ENCODE assay signal across 3 cellular contexts in the genomic region with DNA sequence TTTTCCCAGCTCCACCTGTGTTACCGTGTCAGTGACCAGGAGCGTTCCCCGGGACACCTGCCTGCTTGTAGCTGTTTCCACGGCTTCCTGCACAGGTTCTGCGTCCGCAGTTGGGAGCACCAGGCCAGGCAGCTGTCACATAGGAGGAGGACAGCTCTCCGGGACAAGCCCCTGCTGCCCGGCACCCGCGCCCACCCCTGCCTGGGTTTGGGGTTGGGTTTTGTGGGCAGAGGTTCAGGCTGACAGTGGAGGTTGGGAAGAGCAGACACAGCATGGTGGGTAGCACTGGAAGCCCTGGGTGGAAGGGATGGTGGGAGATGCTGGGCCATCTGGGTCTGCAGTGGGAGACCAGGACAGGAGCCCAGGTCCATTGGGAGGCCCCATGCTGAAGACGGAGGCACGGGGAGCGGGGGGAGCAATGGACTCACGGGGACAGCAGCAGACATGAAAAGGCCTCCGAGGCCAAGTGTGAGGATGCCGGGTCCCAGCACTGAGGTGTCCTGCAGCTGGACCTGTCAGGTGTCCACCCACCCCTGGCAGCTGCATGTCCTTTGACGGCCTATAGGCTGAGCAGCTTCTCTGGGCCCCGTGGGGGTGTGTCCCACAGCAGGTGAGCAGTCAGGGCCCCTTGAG. TPM values are rescaled to one million over a fixed set of nuclear protein-coding genes. Genes with fewer than 3 reads are reported as not detected.
"Had no signal": no experiment of that assay in that cellular context is flagged by ENCODE, and none has a peak within 500 bp of the region (broad histone marks: within the 10 kb centered on the region; RNA-seq: fewer than 3 reads in every experiment).

No MANE protein-coding gene starts in this region.

RNA-seq across cellular contexts. Expression of a gene that starts 2.8 kb away (rescaled TPM):
- total RNA-seq: lung microvascular endothelial cell, myocyte had no signal
- polyA plus RNA-seq: immature natural killer cell had no signal
